9 cellular contexts compared by ENCODE assay signal in the genomic region with DNA sequence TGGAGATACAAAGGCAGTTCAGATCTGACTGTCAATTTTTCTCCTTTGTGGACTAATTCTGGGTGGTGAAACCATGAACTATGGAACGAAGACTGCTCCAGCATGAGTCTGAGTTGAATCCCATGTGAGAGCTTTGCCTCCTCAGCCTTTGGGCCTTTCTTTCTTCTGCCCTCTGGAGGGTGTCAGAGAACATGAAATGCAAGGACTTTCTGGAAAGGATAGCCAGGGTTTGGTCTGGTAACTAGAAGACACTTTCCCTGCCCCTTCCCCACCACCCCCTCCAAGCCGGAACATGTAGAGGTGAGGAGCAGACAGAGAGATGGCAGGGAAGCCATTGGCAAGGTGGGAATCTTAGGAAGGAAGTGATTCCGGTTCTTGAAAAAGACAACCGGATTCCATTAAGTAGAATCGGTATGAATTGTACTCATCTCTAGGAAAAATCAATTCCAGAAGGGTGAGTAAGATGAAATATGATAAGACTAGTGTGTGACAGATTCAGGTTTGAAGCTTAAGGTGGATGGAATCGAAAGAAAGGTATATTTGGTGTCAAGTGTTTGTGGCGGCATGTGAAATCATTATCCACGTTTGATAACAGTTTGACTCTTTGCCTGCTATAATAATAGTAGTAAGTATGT. TPM values are rescaled to one million over a fixed set of nuclear protein-coding genes. Genes with fewer than 3 reads are reported as not detected.
DNase-seq lines count a peak whose midpoint lies in the region; ATAC-seq and TF ChIP-seq lines count a peak whose summit lies in the region.
"Had no signal": no experiment of that assay in that cellular context is flagged by ENCODE, and none has a peak within 500 bp of the region (broad histone marks: within the 10 kb centered on the region; RNA-seq: fewer than 3 reads in every experiment).

No MANE protein-coding gene starts in this region.

- DNase-seq in NOMO-1 (lab: John Stamatoyannopoulos, UW; ENCODE audit: unreplicated experiment in 2 of 2), result peak; percentile 18 to 20
- DNase-seq in NOMO-1 treated with DMSO at 0.1 percent for 48 hours (lab: John Stamatoyannopoulos, UW; ENCODE audit: unreplicated experiment), result no peak
- peak; percentile 36 for DNase-seq in astrocyte of the hippocampus (ENCODE audit: low read depth, low spot score)
- DNase-seq in kidney epithelial cell (ENCODE audit: low read depth), result no peak
- no peak for DNase-seq in upper lobe of right lung
- no peak for DNase-seq in stimulated activated CD8-positive, alpha-beta memory T cell treated with anti-CD3 and anti-CD28 coated beads, Interleukin-4, amount 100 ng/mL, for 48 hours
- DNase-seq in SIG-M5 (lab: John Stamatoyannopoulos, UW), result no peak

- no peaks in the 10 kb centered on the region for H3K36me3 ChIP-seq in kidney epithelial cell (ENCODE audit: control insufficient read depth, insufficient read depth, low read length)
- H3K36me3 ChIP-seq in upper lobe of right lung, result no peaks in the 10 kb centered on the region
- H3K36me3 ChIP-seq: BLaER1 had no signal

- H3K27ac ChIP-seq in upper lobe of right lung, result peak overlapping the region; percentile 24
- H3K27ac ChIP-seq: BLaER1 had no signal

- no peaks in the 10 kb centered on the region for H3K9me3 ChIP-seq in upper lobe of right lung
- H3K9me3 ChIP-seq: BLaER1 had no signal

- H3K27me3 ChIP-seq in kidney epithelial cell (ENCODE audit: control insufficient read depth, insufficient read depth, low read length), result no peaks in the 10 kb centered on the region
- no peaks in the 10 kb centered on the region for H3K27me3 ChIP-seq in upper lobe of right lung

- TF ChIP-seq CTCF in kidney epithelial cell (IDR thresholded peaks at IDR 0.05; ENCODE audit: insufficient read depth, low read length, poor library complexity, severe bottlenecking) (peak; percentile 26), upper lobe of right lung (IDR thresholded peaks at IDR 0.05) (peak; percentile 21)

- no peak overlapping the region for H3K4me3 ChIP-seq in kidney epithelial cell (ENCODE audit: low read depth, low read length)
- H3K4me3 ChIP-seq in upper lobe of right lung, result no peak overlapping the region
- H3K4me3 ChIP-seq: BLaER1 had no signal

- peak; percentile 42 for ATAC-seq in upper lobe of right lung
- no peak for ATAC-seq in HG03439 (IDR thresholded peaks at IDR 0.05; ENCODE audit: unreplicated experiment)

- intact Hi-C loops in upper lobe of right lung (cut with DNase I), result loop anchor here (5.0 kb wide), 1 partner anchor 46 kb away; no protein-coding TSS in a partner anchor

- H3K4me1 ChIP-seq in upper lobe of right lung, result peaks cover 3% of the 10 kb centered on the region

RNA-seq across cellular contexts. Expression of a gene that starts 19.0 kb away (rescaled TPM):
- total RNA-seq in kidney epithelial cell, result 37.3 and 42.0 TPM in 2 replicates
- 328 TPM for total RNA-seq in upper lobe of right lung

Comparison
In these comparisons a context has a peak if more than half of its experiments do, and no peak if none do; other contexts are left out.
1. DNase-seq: peak in NOMO-1 (2 of 2) and astrocyte of the hippocampus (single experiment); none in NOMO-1 treated with DMSO at 0.1 percent for 48 hours (single experiment), kidney epithelial cell (single experiment), upper lobe of right lung (single experiment), stimulated activated CD8-positive, alpha-beta memory T cell treated with anti-CD3 and anti-CD28 coated beads, Interleukin-4, amount 100 ng/mL, for 48 hours (single experiment) and SIG-M5 (single experiment).